In the genomic region with DNA sequence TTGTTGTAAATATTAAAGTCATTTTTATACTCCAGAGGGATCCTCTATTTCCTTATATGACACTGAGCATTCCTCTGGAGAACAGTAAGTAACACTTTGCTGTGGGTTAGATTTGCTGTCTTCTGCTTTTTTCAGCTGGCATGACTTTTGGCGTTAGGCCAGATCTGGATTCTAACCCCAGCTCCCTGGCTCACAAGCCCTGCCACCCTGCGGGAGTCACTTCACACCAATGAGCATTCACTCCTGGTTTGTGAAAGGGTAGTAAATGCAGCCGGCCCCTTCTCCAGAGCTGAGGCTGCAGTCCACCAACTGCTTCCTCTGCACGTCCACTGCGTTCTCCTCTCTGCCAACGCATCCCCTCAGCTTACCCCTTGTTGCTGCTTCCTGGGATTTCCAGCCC, we compare ENCODE assay signal across 16 cellular contexts.
"Had no signal": no experiment of that assay in that cellular context is flagged by ENCODE, and none has a peak within 500 bp of the region (broad histone marks: within the 10 kb centered on the region; RNA-seq: fewer than 3 reads in every experiment).

No MANE protein-coding gene starts in this region.

- H3K36me3 Mint-ChIP-seq: activated naive CD4-positive, alpha-beta T cell treated with anti-CD3 and anti-CD28 coated beads, Interleukin-2, amount 10 ng/mL, durations not matched to agents 7 days and 5 days; naive B cell; stimulated activated effector memory CD8-positive, alpha-beta T cell treated with anti-CD3 and anti-CD28 coated beads, Interleukin-12 subunit alpha, Interleukin-12 subunit beta, amount 100 ng/mL, for 72 hours had no signal

- DNase-seq: activated CD4-positive, alpha-beta memory T cell treated with anti-CD3 and anti-CD28 coated beads, Interleukin-2, amount 10 ng/mL, durations not matched to agents 7 days and 5 days; activated CD4-positive, alpha-beta T cell treated with anti-CD3 and anti-CD28 coated beads for 1 hour; activated naive CD4-positive, alpha-beta T cell treated with anti-CD3 and anti-CD28 coated beads, Interleukin-2, amount 10 ng/mL, durations not matched to agents 7 days and 5 days; activated T-cell treated with anti-CD3 and anti-CD28 coated beads, Interleukin-2, amount 50 U/mL, for 24 hours; erythroblast; left colon; naive B cell; retina; T-helper 9 cell had no signal

- H3K4me1 Mint-ChIP-seq: activated CD4-positive, alpha-beta memory T cell treated with anti-CD3 and anti-CD28 coated beads, Interleukin-2, amount 10 ng/mL, durations not matched to agents 7 days and 5 days; activated naive CD4-positive, alpha-beta T cell treated with anti-CD3 and anti-CD28 coated beads, Interleukin-2, amount 10 ng/mL, durations not matched to agents 7 days and 5 days had no signal

- H3K36me3 ChIP-seq: ascending aorta, gastroesophageal sphincter, neutrophil, thyroid gland had no signal

- H3K4me3 Mint-ChIP-seq: activated CD4-positive, alpha-beta memory T cell treated with anti-CD3 and anti-CD28 coated beads, Interleukin-2, amount 10 ng/mL, durations not matched to agents 7 days and 5 days; activated naive CD4-positive, alpha-beta T cell treated with anti-CD3 and anti-CD28 coated beads, Interleukin-2, amount 10 ng/mL, durations not matched to agents 7 days and 5 days; activated T-cell treated with anti-CD3 and anti-CD28 coated beads, Interleukin-2, amount 50 U/mL, for 24 hours; naive B cell; stimulated activated effector memory CD8-positive, alpha-beta T cell treated with anti-CD3 and anti-CD28 coated beads, Interleukin-12 subunit alpha, Interleukin-12 subunit beta, amount 100 ng/mL, for 72 hours had no signal

- H3K27ac Mint-ChIP-seq: activated CD4-positive, alpha-beta memory T cell treated with anti-CD3 and anti-CD28 coated beads, Interleukin-2, amount 10 ng/mL, durations not matched to agents 7 days and 5 days; activated naive CD4-positive, alpha-beta T cell treated with anti-CD3 and anti-CD28 coated beads, Interleukin-2, amount 10 ng/mL, durations not matched to agents 7 days and 5 days; activated T-cell treated with anti-CD3 and anti-CD28 coated beads, Interleukin-2, amount 50 U/mL, for 24 hours; naive B cell; stimulated activated effector memory CD8-positive, alpha-beta T cell treated with anti-CD3 and anti-CD28 coated beads, Interleukin-12 subunit alpha, Interleukin-12 subunit beta, amount 100 ng/mL, for 72 hours had no signal

- H3K27ac ChIP-seq: ascending aorta, gastroesophageal sphincter, neutrophil, parathyroid adenoma, thyroid gland had no signal

- H3K9me3 ChIP-seq: ascending aorta, neutrophil, thyroid gland had no signal

- H3K27me3 Mint-ChIP-seq: activated CD4-positive, alpha-beta memory T cell treated with anti-CD3 and anti-CD28 coated beads, Interleukin-2, amount 10 ng/mL, durations not matched to agents 7 days and 5 days; activated naive CD4-positive, alpha-beta T cell treated with anti-CD3 and anti-CD28 coated beads, Interleukin-2, amount 10 ng/mL, durations not matched to agents 7 days and 5 days had no signal

- H3K9me3 Mint-ChIP-seq: activated T-cell treated with anti-CD3 and anti-CD28 coated beads, Interleukin-2, amount 50 U/mL, for 24 hours had no signal

- ATAC-seq: gastroesophageal sphincter; left colon; stimulated activated effector memory CD8-positive, alpha-beta T cell treated with anti-CD3 and anti-CD28 coated beads, Interleukin-12 subunit alpha, Interleukin-12 subunit beta, amount 100 ng/mL, for 72 hours had no signal

- H3K9ac ChIP-seq: parathyroid adenoma had no signal

- H3K4me3 ChIP-seq: ascending aorta, gastroesophageal sphincter, lung, thyroid gland had no signal
